1 cellular context compared by ENCODE assay signal in genomic region chr1:27864264-27864895, GRCh38.
TF ChIP-seq lines count a peak whose summit lies in the region.

No MANE protein-coding gene starts in this region.

TF ChIP-seq in H1, 55 proteins besides CTCF, POLR2A, EP300 and RAD21 (continued from another document):
- no peak for TF ChIP-seq USF2 (IDR thresholded peaks at IDR 0.05; ENCODE audit: low read length)
- TF ChIP-seq SRF (IDR thresholded peaks at IDR 0.05; ENCODE audit: low read depth, low read length): no peak
- TF ChIP-seq CHD2 (IDR thresholded peaks at IDR 0.05; ENCODE audit: low read length): no peak
- TF ChIP-seq RNF2 (IDR thresholded peaks at IDR 0.05; ENCODE audit: borderline replicate concordance, low read depth, low read length, missing control alignments, poor library complexity, severe bottlenecking): no peak
- TF ChIP-seq SUZ12 (IDR thresholded peaks at IDR 0.05; ENCODE audit: low read length): no peak
